ENCODE assay signal across 8 cellular contexts in genomic region chr1:41365772-41366427, GRCh38. TPM values are rescaled to one million over a fixed set of nuclear protein-coding genes. Genes with fewer than 3 reads are reported as not detected.
DNase-seq lines count a peak whose midpoint lies in the region; ATAC-seq lines count a peak whose summit lies in the region.

No MANE protein-coding gene starts in this region.

- H3K9me3 Mint-ChIP-seq in effector memory CD8-positive, alpha-beta T cell, result no peaks in the 10 kb centered on the region

- DNase-seq in NCI-H82 (lab: John Stamatoyannopoulos, UW) (peak; percentile 88), NCI-H82 treated with DMSO at 0.1 percent for 48 hours (lab: John Stamatoyannopoulos, UW; ENCODE audit: unreplicated experiment) (no peak), NCI-H446 (lab: John Stamatoyannopoulos, UW) (peak; percentile 90 to 94), posterior cingulate gyrus (peak in 6 of 10 donors; percentile 25 to 89 (median 52)), iPS-NIHi11 (ENCODE audit: low spot score) (no peak), ureter (ENCODE audit: low spot score) (no peak)
- peak; percentile 46 to 53 (median 48) for DNase-seq in effector memory CD8-positive, alpha-beta T cell

- intact Hi-C loops in posterior cingulate gyrus (cut with DNase I), result no loop called here

- H3K27ac Mint-ChIP-seq in effector memory CD8-positive, alpha-beta T cell, result peak overlapping the region in 1 of 2 donors; percentile 82

- peaks cover 37 to 72% of the 10 kb centered on the region in 2 donors for H3K27me3 Mint-ChIP-seq in effector memory CD8-positive, alpha-beta T cell

- peaks cover 4% of the 10 kb centered on the region for H3K36me3 Mint-ChIP-seq in effector memory CD8-positive, alpha-beta T cell (ENCODE audit: insufficient read depth)

- peak; percentile 52 for ATAC-seq in effector memory CD8-positive, alpha-beta T cell (replicated peaks)
- no peak for ATAC-seq in HG02973 (IDR thresholded peaks at IDR 0.05; ENCODE audit: unreplicated experiment)

- H3K4me3 Mint-ChIP-seq in effector memory CD8-positive, alpha-beta T cell, result peak overlapping the region; percentile 73

- H3K4me1 Mint-ChIP-seq in effector memory CD8-positive, alpha-beta T cell (ENCODE audit: low read depth in 2 of 2), result peaks cover 7 to 32% of the 10 kb centered on the region in 2 donors

RNA-seq across cellular contexts. Expression of gene FOXO6, which starts 4.7 kb away (rescaled TPM):
- total RNA-seq in ureter, result 8.6 TPM

Comparison
In these comparisons a context has a peak if more than half of its experiments do, and no peak if none do; other contexts are left out.
1. DNase-seq: peak in NCI-H82 (single experiment), NCI-H446 (2 of 2), effector memory CD8-positive, alpha-beta T cell (3 of 3) and posterior cingulate gyrus (6 of 10); none in NCI-H82 treated with DMSO at 0.1 percent for 48 hours (single experiment), iPS-NIHi11 (single experiment) and ureter (single experiment).